In genomic region chr14:71466251-71466650, GRCh38 we compare ENCODE assay signal across 16 cellular contexts.
"Had no signal": no experiment of that assay in that cellular context is flagged by ENCODE, and none has a peak within 500 bp of the region (broad histone marks: within the 10 kb centered on the region; RNA-seq: fewer than 3 reads in every experiment).

No MANE protein-coding gene starts in this region.

- H3K27ac Mint-ChIP-seq: activated CD4-positive, alpha-beta memory T cell treated with anti-CD3 and anti-CD28 coated beads, Interleukin-2, amount 10 ng/mL, durations not matched to agents 7 days and 5 days; activated naive CD8-positive, alpha-beta T cell treated with anti-CD3 and anti-CD28 coated beads for 36 hours; dendritic cell treated with granulocyte-macrophage colony-stimulating factor and Interleukin-4, amounts not matched to agents 40 ng/mL and 50 ng/mL, for 4 days; endodermal cell; naive thymus-derived CD4-positive, alpha-beta T cell; stimulated activated naive CD8-positive, alpha-beta T cell treated with anti-CD3 and anti-CD28 coated beads, Interleukin-15, amount 100 ng/mL, for 72 hours had no signal

- H3K27ac ChIP-seq: cardiac muscle cell, lower lobe of right lung, psoas muscle, uterus had no signal

- ATAC-seq: lower lobe of right lung; naive thymus-derived CD4-positive, alpha-beta T cell; psoas muscle; stimulated activated naive CD8-positive, alpha-beta T cell treated with anti-CD3 and anti-CD28 coated beads, Interleukin-15, amount 100 ng/mL, for 72 hours had no signal

- H3K9me3 ChIP-seq: lower lobe of right lung, psoas muscle, uterus had no signal

- H3K4me3 Mint-ChIP-seq: activated CD4-positive, alpha-beta memory T cell treated with anti-CD3 and anti-CD28 coated beads, Interleukin-2, amount 10 ng/mL, durations not matched to agents 7 days and 5 days; activated naive CD8-positive, alpha-beta T cell treated with anti-CD3 and anti-CD28 coated beads for 36 hours; dendritic cell treated with granulocyte-macrophage colony-stimulating factor and Interleukin-4, amounts not matched to agents 40 ng/mL and 50 ng/mL, for 4 days; endodermal cell; naive thymus-derived CD4-positive, alpha-beta T cell; stimulated activated naive CD8-positive, alpha-beta T cell treated with anti-CD3 and anti-CD28 coated beads, Interleukin-15, amount 100 ng/mL, for 72 hours had no signal

- H3K36me3 ChIP-seq: cardiac muscle cell, lower lobe of right lung, uterus had no signal

- H3K4me1 ChIP-seq: lower lobe of right lung, psoas muscle, uterus had no signal

- H3K27me3 Mint-ChIP-seq: activated CD4-positive, alpha-beta memory T cell treated with anti-CD3 and anti-CD28 coated beads, Interleukin-2, amount 10 ng/mL, durations not matched to agents 7 days and 5 days; activated naive CD8-positive, alpha-beta T cell treated with anti-CD3 and anti-CD28 coated beads for 36 hours; dendritic cell treated with granulocyte-macrophage colony-stimulating factor and Interleukin-4, amounts not matched to agents 40 ng/mL and 50 ng/mL, for 4 days; naive thymus-derived CD4-positive, alpha-beta T cell; stimulated activated naive CD8-positive, alpha-beta T cell treated with anti-CD3 and anti-CD28 coated beads, Interleukin-15, amount 100 ng/mL, for 72 hours had no signal

- H3K4me3 ChIP-seq: cardiac muscle cell, lower lobe of right lung, psoas muscle, uterus had no signal

- H3K27me3 ChIP-seq: cardiac muscle cell, uterus had no signal

- DNase-seq: activated CD4-positive, alpha-beta memory T cell treated with anti-CD3 and anti-CD28 coated beads, Interleukin-2, amount 10 ng/mL, durations not matched to agents 7 days and 5 days; activated CD4-positive, alpha-beta T cell treated with anti-CD3 and anti-CD28 coated beads for 1 hour; activated gamma-delta T cell; activated naive CD8-positive, alpha-beta T cell treated with anti-CD3 and anti-CD28 coated beads for 36 hours; activated T-cell treated with anti-CD3 and anti-CD28 coated beads, Interleukin-2, amount 50 U/mL, for 48 hours; endodermal cell; lower lobe of right lung; naive thymus-derived CD4-positive, alpha-beta T cell; psoas muscle; stimulated activated CD4-positive, alpha-beta T cell treated with anti-CD3 and anti-CD28 coated beads, Interleukin-12 subunit alpha, Interleukin-12 subunit beta, amount 100 ng/mL, for 4 hours; stimulated activated CD4-positive, alpha-beta T cell treated with anti-CD3 and anti-CD28 coated beads, Interleukin-4, amount 100 ng/mL, for 24 hours; stimulated activated naive CD8-positive, alpha-beta T cell treated with anti-CD3 and anti-CD28 coated beads, Interleukin-15, amount 100 ng/mL, for 72 hours; T-helper 2 cell; uterus had no signal
